Comparison of ENCODE assay signal across 1 cellular context in genomic region chr16:53504161-53504663, GRCh38.
TF ChIP-seq lines count a peak whose summit lies in the region.

No MANE protein-coding gene starts in this region.

TF ChIP-seq in IMR-90, 13 proteins besides CTCF, POLR2A, EP300 and RAD21:
- TF ChIP-seq BHLHE40 (IDR thresholded peaks at IDR 0.05; ENCODE audit: low read depth, low read length) (no peak), USF2 (IDR thresholded peaks at IDR 0.05; ENCODE audit: low read depth, low read length) (no peak), CHD1 (IDR thresholded peaks at IDR 0.05; ENCODE audit: low read depth, low read length) (no peak), ELK1 (IDR thresholded peaks at IDR 0.05; ENCODE audit: borderline replicate concordance, low read depth, low read length) (no peak), NFE2L2 (IDR thresholded peaks at IDR 0.05; ENCODE audit: low read depth, low read length) (no peak), MAZ (IDR thresholded peaks at IDR 0.05; ENCODE audit: borderline replicate concordance, low read depth, low read length) (no peak), SMC3 (IDR thresholded peaks at IDR 0.05; ENCODE audit: low read depth, low read length) (no peak), FOS (IDR thresholded peaks at IDR 0.05; ENCODE audit: low read depth, low read length) (no peak), CEBPB (IDR thresholded peaks at IDR 0.05; ENCODE audit: low read depth, low read length) (no peak), RCOR1 (IDR thresholded peaks at IDR 0.05; ENCODE audit: insufficient replicate concordance, low read length) (no peak), MAFK (IDR thresholded peaks at IDR 0.05; ENCODE audit: low read depth, low read length) (no peak), RFX5 (IDR thresholded peaks at IDR 0.05; ENCODE audit: low read depth, low read length) (no peak)
TF ChIP-seq in IMR-90: peak in this region for 0.
